In genomic region chr3:83523470-83524073, GRCh38 we compare ENCODE assay signal across 8 cellular contexts.
A peak's percentile ranks its signal among the peaks of the same experiment; 100 is the strongest.
DNase-seq lines count a peak whose midpoint lies in the region; ATAC-seq and TF ChIP-seq lines count a peak whose summit lies in the region.

No MANE protein-coding gene starts in this region.

- H3K27me3 ChIP-seq in BE2C (no peaks in the 10 kb centered on the region), gastroesophageal sphincter (no peaks in the 10 kb centered on the region)

- TF ChIP-seq EP300 in gastroesophageal sphincter (IDR thresholded peaks at IDR 0.05), result no peak

- 29 to 34% methylated on average over 6 to 7 of the region's 7 CpGs for WGBS in gastroesophageal sphincter (ENCODE audit: low coverage in 1 of 2), 2 donors

- DNase-seq in BE2C (peak; percentile 61), NCI-H510A treated with DMSO at 0.1 percent for 48 hours (lab: John Stamatoyannopoulos, UW) (peak; percentile 67), brain pericyte (ENCODE audit: low read depth, low spot score) (peak; percentile 34), kidney tubule cell (ENCODE audit: low spot score) (peak; percentile 69), middle frontal gyrus (ENCODE audit: extremely low spot score, low spot score) (no peak)

- no peak for TF ChIP-seq POLR2A in gastroesophageal sphincter (IDR thresholded peaks at IDR 0.05)

- H3K36me3 ChIP-seq in BE2C, result no peaks in the 10 kb centered on the region
- H3K36me3 ChIP-seq in gastroesophageal sphincter, result no peaks in the 10 kb centered on the region

- H3K4me3 ChIP-seq in BE2C (ENCODE audit: low read depth, low read length), result no peak overlapping the region
- no peak overlapping the region for H3K4me3 ChIP-seq in gastroesophageal sphincter

- peak; percentile 74 for ATAC-seq in GM19025 (IDR thresholded peaks at IDR 0.05; ENCODE audit: low read depth, unreplicated experiment)
- peak; percentile 77 for ATAC-seq in HG03196 (IDR thresholded peaks at IDR 0.05; ENCODE audit: unreplicated experiment)
- no peak for ATAC-seq in gastroesophageal sphincter

- TF ChIP-seq CTCF in BE2C (IDR thresholded peaks at IDR 0.05; ENCODE audit: low read depth, low read length), result peak; percentile 88
- peak in 2 of 4 experiments; percentile 22 to 53 for TF ChIP-seq CTCF in gastroesophageal sphincter (IDR thresholded peaks at IDR 0.05)

- no peak overlapping the region for H3K27ac ChIP-seq in gastroesophageal sphincter

- H3K9me3 ChIP-seq in BE2C (no peaks in the 10 kb centered on the region), gastroesophageal sphincter (no peaks in the 10 kb centered on the region)

- no peaks in the 10 kb centered on the region for H3K4me1 ChIP-seq in BE2C
- H3K4me1 ChIP-seq in gastroesophageal sphincter, result no peaks in the 10 kb centered on the region
